Comparison of ENCODE assay signal across 11 cellular contexts in the genomic region with DNA sequence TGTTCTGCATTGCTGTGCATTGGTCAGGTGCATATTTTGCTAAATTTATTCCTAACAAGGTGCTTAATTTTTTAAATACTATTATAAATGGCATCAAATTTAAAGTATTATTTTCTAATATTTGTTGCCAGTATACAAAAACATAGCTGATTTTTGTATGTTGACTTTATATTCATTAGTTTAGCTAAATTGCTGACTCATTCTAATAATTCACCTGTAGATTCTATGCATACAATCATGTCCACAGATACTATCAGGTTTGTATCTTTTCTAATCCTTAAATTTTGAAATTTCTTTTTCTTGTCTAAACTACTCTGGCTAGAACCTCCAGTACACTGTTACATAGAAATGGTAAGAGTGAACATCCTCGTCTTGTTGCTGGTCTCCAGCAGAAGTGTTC.
"Had no signal": no experiment of that assay in that cellular context is flagged by ENCODE, and none has a peak within 500 bp of the region (broad histone marks: within the 10 kb centered on the region; RNA-seq: fewer than 3 reads in every experiment).

No MANE protein-coding gene starts in this region.

- H3K4me3 ChIP-seq: GM23248, GM23338, HAP-1 had no signal

- H3K27ac ChIP-seq: GM23248 had no signal

- H3K4me2 ChIP-seq: GM23338 had no signal

- DNase-seq: GM23248, GOT3, H7, H9, HCEC 1CT, HFFc6 had no signal

- H2AFZ ChIP-seq: GM23248 had no signal

- H3K36me3 ChIP-seq: HAP-1 had no signal

- FAIRE-seq: H1, H54 had no signal

- H3K9me3 ChIP-seq: HAP-1 had no signal

- ATAC-seq: GM23338, HCT116 had no signal

- H3K4me1 ChIP-seq: HAP-1 had no signal

- H3K9ac ChIP-seq: GM23248 had no signal
